Comparison of ENCODE assay signal across 1 cellular context in genomic region chr14:88824314-88825077, GRCh38.
TF ChIP-seq lines count a peak whose summit lies in the region.

Gene TTC8 (plus strand): TSS chr14:88824651. CDS start chr14:88824708, 57 bp downstream.

TF ChIP-seq in HEK293, 187 proteins besides CTCF, POLR2A, EP300 and RAD21 (continued from another document):
- TF ChIP-seq ZBTB26 (tag by site-specific recombination; optimal IDR thresholded peaks at IDR 0.05) = peak; percentile 24
- TF ChIP-seq SP3 (tag by site-specific recombination; IDR thresholded peaks at IDR 0.05) = peak; percentile 47
- TF ChIP-seq ZNF660 (tag by site-specific recombination; IDR thresholded peaks at IDR 0.05) = 0 out of 2 replicates have a peak, but pooled peaks have one; percentile 12
- peak; percentile 95 for TF ChIP-seq ZBTB17 (tag by site-specific recombination; IDR thresholded peaks at IDR 0.05)
- TF ChIP-seq ZNF629 (tag by site-specific recombination; IDR thresholded peaks at IDR 0.05) = 0 out of 2 replicates have a peak, but pooled peaks have one; percentile 32
- peak; percentile 75 for TF ChIP-seq ZNF76 (tag by site-specific recombination; IDR thresholded peaks at IDR 0.05; ENCODE audit: borderline replicate concordance, low read depth)
- TF ChIP-seq ZBTB6 (tag by site-specific recombination; IDR thresholded peaks at IDR 0.05) = peak; percentile 100
- peak; percentile 61 for TF ChIP-seq SP7 (tag by site-specific recombination; IDR thresholded peaks at IDR 0.05)
- peak; percentile 61; the same call in 1 of the 2 replicates for TF ChIP-seq ZNF600 (tag by site-specific recombination; IDR thresholded peaks at IDR 0.05)
- peak; percentile 73 for TF ChIP-seq ZFHX2 (tag by site-specific recombination; conservative IDR thresholded peaks at IDR 0.05)
- TF ChIP-seq GLIS2 (tag by site-specific recombination; IDR thresholded peaks at IDR 0.05) = peak; percentile 53; the same call in 1 of the 2 replicates
- TF ChIP-seq ZNF639 (tag by site-specific recombination; IDR thresholded peaks at IDR 0.05) = 0 out of 2 replicates have a peak, but pooled peaks have one; percentile 29
- peak; percentile 67; the same call in 1 of the 2 replicates for TF ChIP-seq ZNF561 (tag by site-specific recombination; IDR thresholded peaks at IDR 0.05; ENCODE audit: borderline replicate concordance)
- TF ChIP-seq ZNF692 (tag by site-specific recombination; IDR thresholded peaks at IDR 0.05) = 0 out of 2 replicates have a peak, but pooled peaks have one; percentile 37
- TF ChIP-seq SALL2 (tag by site-specific recombination; IDR thresholded peaks at IDR 0.05; ENCODE audit: borderline replicate concordance) = no peak
- 0 out of 2 replicates have a peak, but pooled peaks have one; percentile 48 for TF ChIP-seq ZXDB (tag by site-specific recombination; IDR thresholded peaks at IDR 0.05)
- no peak for TF ChIP-seq OSR2 (tag by site-specific recombination; IDR thresholded peaks at IDR 0.05)
- peak; percentile 40; the same call in 1 of the 2 replicates for TF ChIP-seq ZNF777 (tag by site-specific recombination; IDR thresholded peaks at IDR 0.05; ENCODE audit: borderline replicate concordance)
- peak; percentile 91 for TF ChIP-seq ZSCAN30 (tag by site-specific recombination; IDR thresholded peaks at IDR 0.05)
